8 cellular contexts compared by ENCODE assay signal in genomic region chr5:98769006-98769255, GRCh38. TPM values are rescaled to one million over a fixed set of nuclear protein-coding genes. Genes with fewer than 3 reads are reported as not detected.
A peak's percentile ranks its signal among the peaks of the same experiment; 100 is the strongest.
DNase-seq lines count a peak whose midpoint lies in the region; ATAC-seq and TF ChIP-seq lines count a peak whose summit lies in the region.

No MANE protein-coding gene starts in this region.

- no peak overlapping the region for H4K8ac ChIP-seq in mesendoderm (ENCODE audit: low read depth, low read length)

- no peak overlapping the region for H2BK15ac ChIP-seq in mesendoderm (replicated peaks; ENCODE audit: low read depth)

- H3K23ac ChIP-seq in mesendoderm (ENCODE audit: low read length), result peak overlapping the region; percentile 2

- H3K79me1 ChIP-seq in mesendoderm (ENCODE audit: low read length), result no peaks in the 10 kb centered on the region

- peak overlapping the region; percentile 95 for H3K4me3 ChIP-seq in WI38 (ENCODE audit: low read depth, low read length)
- peak overlapping the region; percentile 72 to 82 for H3K4me3 ChIP-seq in duodenal mucosa (ENCODE audit: low read depth in 1 of 2, low read length in 2 of 2)
- H3K4me3 ChIP-seq in mesendoderm (ENCODE audit: low read length), result peak overlapping the region; percentile 45

- no peaks in the 10 kb centered on the region for H3K36me3 ChIP-seq in duodenal mucosa (ENCODE audit: control insufficient read depth in 1 of 2, insufficient read depth in 2 of 2, low read length in 2 of 2)
- H3K36me3 ChIP-seq in mesendoderm (ENCODE audit: control insufficient read depth, insufficient read depth, low read length), result no peaks in the 10 kb centered on the region

- H3K4me3 Mint-ChIP-seq in stimulated activated naive CD8-positive, alpha-beta T cell treated with anti-CD3 and anti-CD28 coated beads, Interleukin-15, amount 100 ng/mL, for 72 hours, result peak overlapping the region; percentile 97 to 98

- H3K4me1 ChIP-seq in duodenal mucosa (ENCODE audit: control insufficient read depth in 1 of 2, insufficient read depth in 2 of 2, low read length in 2 of 2), result peaks cover 16 to 23% of the 10 kb centered on the region in 2 donors
- peaks cover 5% of the 10 kb centered on the region for H3K4me1 ChIP-seq in mesendoderm (ENCODE audit: control insufficient read depth, low read depth, low read length)

- DNase-seq in mesendoderm (no peak), dedifferentiated amniotic fluid mesenchymal stem cell (ENCODE audit: extremely low spot score) (no peak), AG08396 (ENCODE audit: low spot score) (no peak)
- DNase-seq in stimulated activated naive CD8-positive, alpha-beta T cell treated with anti-CD3 and anti-CD28 coated beads, Interleukin-15, amount 100 ng/mL, for 72 hours, result peak; percentile 43 to 55

- no peak overlapping the region for H2BK120ac ChIP-seq in mesendoderm (ENCODE audit: low read depth, low read length)

- H3K4me1 Mint-ChIP-seq in stimulated activated naive CD8-positive, alpha-beta T cell treated with anti-CD3 and anti-CD28 coated beads, Interleukin-15, amount 100 ng/mL, for 72 hours, result peaks cover 51% of the 10 kb centered on the region

- WGBS in mesendoderm (ENCODE audit: extremely low coverage, insufficient coverage, low lambda C conversion rate), result no CpG with 5 or more reads among the region's 29 CpGs

- H2BK5ac ChIP-seq in mesendoderm (ENCODE audit: low read length), result no peak overlapping the region

- H3K27ac ChIP-seq in duodenal mucosa (ENCODE audit: low read depth, low read length), result no peak overlapping the region
- H3K27ac ChIP-seq in mesendoderm (ENCODE audit: low read depth, low read length), result peak overlapping the region; percentile 42

- ATAC-seq in stimulated activated naive CD8-positive, alpha-beta T cell treated with anti-CD3 and anti-CD28 coated beads, Interleukin-15, amount 100 ng/mL, for 72 hours, result peak; percentile 7
- ATAC-seq in GM18867 (IDR thresholded peaks at IDR 0.05; ENCODE audit: unreplicated experiment), result no peak

- H3K27ac Mint-ChIP-seq in stimulated activated naive CD8-positive, alpha-beta T cell treated with anti-CD3 and anti-CD28 coated beads, Interleukin-15, amount 100 ng/mL, for 72 hours, result no peak overlapping the region

- peaks cover 40% of the 10 kb centered on the region for H3K27me3 Mint-ChIP-seq in stimulated activated naive CD8-positive, alpha-beta T cell treated with anti-CD3 and anti-CD28 coated beads, Interleukin-15, amount 100 ng/mL, for 72 hours

- H3K4ac ChIP-seq in mesendoderm (ENCODE audit: low read depth, low read length), result peak overlapping the region; percentile 1

- peak; percentile 74 for TF ChIP-seq CTCF in GM12874 (IDR thresholded peaks at IDR 0.05; ENCODE audit: insufficient read depth, low read depth, low read length)
- peak; percentile 64 for TF ChIP-seq CTCF in WI38 (IDR thresholded peaks at IDR 0.05; ENCODE audit: low read depth, low read length)

- peak overlapping the region; percentile 94 for H3K56ac ChIP-seq in mesendoderm (ENCODE audit: low read length)

- peak overlapping the region; percentile 69 for H3K18ac ChIP-seq in mesendoderm (ENCODE audit: low read length)

- H3K79me2 ChIP-seq in mesendoderm (ENCODE audit: control insufficient read depth, insufficient read depth, low read length), result peaks cover 2% of the 10 kb centered on the region

- no peak overlapping the region for H4K5ac ChIP-seq in mesendoderm (ENCODE audit: low read length)

- no peaks in the 10 kb centered on the region for H3K9me3 ChIP-seq in duodenal mucosa (ENCODE audit: control insufficient read depth in 1 of 2, low read length in 2 of 2)

- peak overlapping the region; percentile 21 to 46 for H3K9ac ChIP-seq in duodenal mucosa (ENCODE audit: low read depth in 1 of 2, low read length in 2 of 2)
- H3K9ac ChIP-seq in mesendoderm (ENCODE audit: low read length), result peak overlapping the region; percentile 85

- H3K27me3 ChIP-seq in duodenal mucosa (ENCODE audit: control insufficient read depth in 1 of 2, insufficient read depth in 2 of 2, low read length in 2 of 2), result peaks cover 0 to 11% of the 10 kb centered on the region in 2 donors
- H3K27me3 ChIP-seq in mesendoderm (ENCODE audit: insufficient read depth, low read length, poor library complexity), result no peaks in the 10 kb centered on the region

- no peaks in the 10 kb centered on the region for H3K9me3 Mint-ChIP-seq in stimulated activated naive CD8-positive, alpha-beta T cell treated with anti-CD3 and anti-CD28 coated beads, Interleukin-15, amount 100 ng/mL, for 72 hours

- no peak overlapping the region for H2AK5ac ChIP-seq in mesendoderm (ENCODE audit: low read length)

- H3K4me2 ChIP-seq in mesendoderm (ENCODE audit: low read length), result peak overlapping the region; percentile 84

RNA-seq across cellular contexts. Expression of gene RGMB, which starts 4.5 kb away (rescaled TPM):
- 27.9 TPM for polyA plus RNA-seq in mesendoderm (2013, experiment 1 of 2)
- polyA plus RNA-seq in mesendoderm (2013, experiment 2 of 2), result 28.8 TPM

Comparison
In these comparisons a context has a peak if more than half of its experiments do, and no peak if none do; other contexts are left out.
1. H3K4me3 ChIP-seq: peak in every context shown above with its lines; median percentile 95 in WI38; 77 in duodenal mucosa; 45 in mesendoderm.
2. DNase-seq: peak in stimulated activated naive CD8-positive, alpha-beta T cell treated with anti-CD3 and anti-CD28 coated beads, Interleukin-15, amount 100 ng/mL, for 72 hours (2 of 2); none in mesendoderm (single experiment), dedifferentiated amniotic fluid mesenchymal stem cell (single experiment) and AG08396 (single experiment).